Comparison of ENCODE assay signal across 19 cellular contexts in the genomic region with DNA sequence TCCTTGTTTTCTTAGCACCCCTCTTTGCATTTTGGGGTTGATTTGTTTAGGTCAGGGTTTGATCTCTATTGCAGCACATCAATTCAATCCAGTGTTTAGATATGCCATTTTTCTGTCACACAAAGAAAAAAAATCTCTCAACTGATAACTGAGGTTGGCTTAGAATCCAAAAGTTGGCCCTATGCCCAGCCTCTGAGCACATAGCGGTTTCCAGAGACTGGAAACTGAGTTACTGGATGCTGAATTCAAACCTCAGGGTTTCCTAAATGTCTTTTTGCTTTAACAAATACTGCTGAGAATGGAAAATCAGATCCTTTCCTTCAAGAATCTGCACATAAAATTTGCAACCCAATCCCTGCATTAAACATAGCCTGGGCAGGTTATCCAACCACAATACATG. TPM values are rescaled to one million over a fixed set of nuclear protein-coding genes. Genes with fewer than 3 reads are reported as not detected.
DNase-seq lines count a peak whose midpoint lies in the region; ATAC-seq and TF ChIP-seq lines count a peak whose summit lies in the region.
"Had no signal": no experiment of that assay in that cellular context is flagged by ENCODE, and none has a peak within 500 bp of the region (broad histone marks: within the 10 kb centered on the region; RNA-seq: fewer than 3 reads in every experiment).

No MANE protein-coding gene starts in this region.

- DNase-seq in right cardiac atrium (peak in 2 of 3 donors; percentile 33 to 57), right atrium auricular region (ENCODE audit: low spot score) (no peak), amniotic epithelial cell (ENCODE audit: low read depth) (peak; percentile 82), fibroblast of peridontal ligament (ENCODE audit: extremely low read depth) (peak; percentile 86), osteocyte (ENCODE audit: extremely low spot score, unreplicated experiment) (no peak), HEK293T (ENCODE audit: extremely low spot score) (no peak)
- no peak for DNase-seq in CD4-positive, alpha-beta T cell
- DNase-seq: activated naive CD8-positive, alpha-beta T cell treated with anti-CD3 and anti-CD28 coated beads for 36 hours; COR-L47; NCI-H1417; NCI-H446 treated with DMSO at 0.1 percent for 48 hours; stimulated activated CD4-positive, alpha-beta T cell treated with anti-CD3 and anti-CD28 coated beads, Interleukin-2, amount 100 ng/mL, for 48 hours; substantia nigra had no signal

- H3K4me3 ChIP-seq in right cardiac atrium (ENCODE audit: low read length): no peak overlapping the region
- no peak overlapping the region for H3K4me3 ChIP-seq in right atrium auricular region
- H3K4me3 ChIP-seq: SJCRH30 had no signal

- intact Hi-C loops in right cardiac atrium (cut with DNase I): no loop called here
- intact Hi-C loops in CD4-positive, alpha-beta T cell (cut with DNase I, micrococcal nuclease): no loop called here

- H3K9me3 ChIP-seq in right cardiac atrium (ENCODE audit: control insufficient read depth, low read length): no peaks in the 10 kb centered on the region
- no peaks in the 10 kb centered on the region for H3K9me3 ChIP-seq in right atrium auricular region
- H3K9me3 ChIP-seq in CD4-positive, alpha-beta T cell (ENCODE audit: control insufficient read depth, low read length): no peaks in the 10 kb centered on the region
- H3K9me3 ChIP-seq: SJCRH30 had no signal

- H3K27me3 Mint-ChIP-seq in osteocyte (ENCODE audit: unreplicated experiment): no peaks in the 10 kb centered on the region
- peaks cover 54% of the 10 kb centered on the region for H3K27me3 Mint-ChIP-seq in CD4-positive, alpha-beta T cell

- POLR2A ChIA-PET in HEK293T (lab: Yijun Ruan, JAX): no interaction called here
- POLR2A ChIA-PET in CD4-positive, alpha-beta T cell (lab: Charles Lee): no interaction called here

- no peaks in the 10 kb centered on the region for H3K36me3 Mint-ChIP-seq in osteocyte (ENCODE audit: unreplicated experiment)
- no peaks in the 10 kb centered on the region for H3K36me3 Mint-ChIP-seq in CD4-positive, alpha-beta T cell (ENCODE audit: low read depth)
- H3K36me3 Mint-ChIP-seq: activated naive CD8-positive, alpha-beta T cell treated with anti-CD3 and anti-CD28 coated beads for 36 hours had no signal

- no peaks in the 10 kb centered on the region for H3K36me3 ChIP-seq in right atrium auricular region
- H3K36me3 ChIP-seq: SJCRH30 had no signal

- no peak for TF ChIP-seq CTCF in right atrium auricular region (IDR thresholded peaks at IDR 0.05)
- TF ChIP-seq CTCF in osteocyte (IDR thresholded peaks at IDR 0.05): no peak
- no peak for TF ChIP-seq CTCF in CD4-positive, alpha-beta T cell (IDR thresholded peaks at IDR 0.05)

- CTCF ChIA-PET in HEK293T (lab: Yijun Ruan, JAX): no interaction called here
- CTCF ChIA-PET in CD4-positive, alpha-beta T cell (lab: Charles Lee): no interaction called here

- H3K9me3 Mint-ChIP-seq in osteocyte (ENCODE audit: unreplicated experiment): no peaks in the 10 kb centered on the region
- H3K9me3 Mint-ChIP-seq in CD4-positive, alpha-beta T cell: peaks cover 2% of the 10 kb centered on the region
- H3K9me3 Mint-ChIP-seq: activated naive CD8-positive, alpha-beta T cell treated with anti-CD3 and anti-CD28 coated beads for 36 hours; activated T-helper 1 cell treated with anti-CD3 and anti-CD28 coated beads, Interleukin-12 subunit alpha, Interleukin-12 subunit beta, Interleukin-2, Interleukin-4 antibody, amounts not matched to agents 30 ng/mL and 10 ng/mL and 1 ng/mL, durations not matched to agents 14 hours and 24 hours and 36 hours; T-helper 2 cell treated with Interferon-gamma antibody and Interleukin-4, amounts not matched to agents 5 μg/mL and 100 μg/mL, for 36 hours had no signal

- peaks cover 25% of the 10 kb centered on the region for H3K4me1 Mint-ChIP-seq in osteocyte (ENCODE audit: unreplicated experiment)
- H3K4me1 Mint-ChIP-seq in CD4-positive, alpha-beta T cell (ENCODE audit: low read depth): peaks cover 11% of the 10 kb centered on the region

- H3K27me3 ChIP-seq in right cardiac atrium (ENCODE audit: control insufficient read depth, insufficient read depth) (no peaks in the 10 kb centered on the region), right atrium auricular region (no peaks in the 10 kb centered on the region)
- H3K27me3 ChIP-seq in CD4-positive, alpha-beta T cell (ENCODE audit: control insufficient read depth, insufficient read depth, low read length): peaks cover 42% of the 10 kb centered on the region
- H3K27me3 ChIP-seq: SJCRH30 had no signal

- no peak for ATAC-seq in right cardiac atrium
- no peak for ATAC-seq in GM19395 (IDR thresholded peaks at IDR 0.05; ENCODE audit: unreplicated experiment)
- ATAC-seq in CD4-positive, alpha-beta T cell (ENCODE audit: poor library complexity): no peak

- WGBS in right cardiac atrium: 18% methylated on average over 1 of the region's 1 CpG

- H3K27ac ChIP-seq in right cardiac atrium (ENCODE audit: low read length) (no peak overlapping the region), right atrium auricular region (no peak overlapping the region)
- no peak overlapping the region for H3K27ac ChIP-seq in CD4-positive, alpha-beta T cell (ENCODE audit: low read depth, low read length)
- H3K27ac ChIP-seq: KMS-11, SJCRH30 had no signal

- H3K4me1 ChIP-seq in right cardiac atrium (ENCODE audit: control insufficient read depth, insufficient read depth, low read length): no peaks in the 10 kb centered on the region
- peaks cover 0 to 15% of the 10 kb centered on the region in 2 donors for H3K4me1 ChIP-seq in right atrium auricular region
- H3K4me1 ChIP-seq: SJCRH30 had no signal

- no peak overlapping the region for H3K27ac Mint-ChIP-seq in osteocyte (ENCODE audit: unreplicated experiment)
- H3K27ac Mint-ChIP-seq in CD4-positive, alpha-beta T cell: no peak overlapping the region
- H3K27ac Mint-ChIP-seq: activated naive CD8-positive, alpha-beta T cell treated with anti-CD3 and anti-CD28 coated beads for 36 hours; activated T-helper 1 cell treated with anti-CD3 and anti-CD28 coated beads, Interleukin-12 subunit alpha, Interleukin-12 subunit beta, Interleukin-2, Interleukin-4 antibody, amounts not matched to agents 30 ng/mL and 10 ng/mL and 1 ng/mL, durations not matched to agents 14 hours and 24 hours and 36 hours; T-helper 2 cell treated with Interferon-gamma antibody and Interleukin-4, amounts not matched to agents 5 μg/mL and 100 μg/mL, for 36 hours had no signal

- H3K4me3 Mint-ChIP-seq in osteocyte (ENCODE audit: unreplicated experiment): no peak overlapping the region
- H3K4me3 Mint-ChIP-seq in CD4-positive, alpha-beta T cell: no peak overlapping the region
- H3K4me3 Mint-ChIP-seq: activated naive CD8-positive, alpha-beta T cell treated with anti-CD3 and anti-CD28 coated beads for 36 hours; activated T-helper 1 cell treated with anti-CD3 and anti-CD28 coated beads, Interleukin-12 subunit alpha, Interleukin-12 subunit beta, Interleukin-2, Interleukin-4 antibody, amounts not matched to agents 30 ng/mL and 10 ng/mL and 1 ng/mL, durations not matched to agents 14 hours and 24 hours and 36 hours; T-helper 2 cell treated with Interferon-gamma antibody and Interleukin-4, amounts not matched to agents 5 μg/mL and 100 μg/mL, for 36 hours had no signal

TF ChIP-seq in HEK293T, 16 proteins besides CTCF, POLR2A, EP300 and RAD21:
- no peak for TF ChIP-seq SP1 (IDR thresholded peaks at IDR 0.05)
- TF ChIP-seq, protein P1, sequence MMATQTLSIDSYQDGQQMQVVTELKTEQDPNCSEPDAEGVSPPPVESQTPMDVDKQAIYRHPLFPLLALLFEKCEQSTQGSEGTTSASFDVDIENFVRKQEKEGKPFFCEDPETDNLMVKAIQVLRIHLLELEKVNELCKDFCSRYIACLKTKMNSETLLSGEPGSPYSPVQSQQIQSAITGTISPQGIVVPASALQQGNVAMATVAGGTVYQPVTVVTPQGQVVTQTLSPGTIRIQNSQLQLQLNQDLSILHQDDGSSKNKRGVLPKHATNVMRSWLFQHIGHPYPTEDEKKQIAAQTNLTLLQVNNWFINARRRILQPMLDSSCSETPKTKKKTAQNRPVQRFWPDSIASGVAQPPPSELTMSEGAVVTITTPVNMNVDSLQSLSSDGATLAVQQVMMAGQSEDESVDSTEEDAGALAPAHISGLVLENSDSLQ (IDR thresholded peaks at IDR 0.05): no peak

RNA-seq across cellular contexts. Expression of gene P4HA3, which starts 4.0 kb away (rescaled TPM):
- under 1 TPM in 2 of 4 donors, not detected in 2; 0.21 to 0.72 TPM for total RNA-seq in right cardiac atrium
- 0.07 TPM for polyA plus RNA-seq in right cardiac atrium
- total RNA-seq in right atrium auricular region: under 1 TPM in 1 of 2 donors, not detected in 1; 0.75 TPM
- 6.1 and 6.4 TPM in 2 replicates for total RNA-seq in osteocyte
- total RNA-seq in CD4-positive, alpha-beta T cell: not detected
- total RNA-seq: activated CD8-positive, alpha-beta memory T cell treated with anti-CD3 and anti-CD28 coated beads for 36 hours; activated naive CD8-positive, alpha-beta T cell treated with anti-CD3 and anti-CD28 coated beads for 36 hours; activated T-helper 1 cell treated with anti-CD3 and anti-CD28 coated beads, Interleukin-12 subunit alpha, Interleukin-12 subunit beta, Interleukin-2, Interleukin-4 antibody, amounts not matched to agents 30 ng/mL and 10 ng/mL and 1 ng/mL, durations not matched to agents 14 hours and 24 hours and 36 hours; SJCRH30 had no signal

Comparison
In these comparisons a context has a peak if more than half of its experiments do, and no peak if none do; other contexts are left out.
1. DNase-seq: peak in right cardiac atrium (2 of 3), amniotic epithelial cell (single experiment) and fibroblast of peridontal ligament (single experiment); none in right atrium auricular region (single experiment), osteocyte (single experiment), HEK293T (single experiment) and CD4-positive, alpha-beta T cell (0 of 10).